Comparison of ENCODE assay signal across 42 cellular contexts in the genomic region with DNA sequence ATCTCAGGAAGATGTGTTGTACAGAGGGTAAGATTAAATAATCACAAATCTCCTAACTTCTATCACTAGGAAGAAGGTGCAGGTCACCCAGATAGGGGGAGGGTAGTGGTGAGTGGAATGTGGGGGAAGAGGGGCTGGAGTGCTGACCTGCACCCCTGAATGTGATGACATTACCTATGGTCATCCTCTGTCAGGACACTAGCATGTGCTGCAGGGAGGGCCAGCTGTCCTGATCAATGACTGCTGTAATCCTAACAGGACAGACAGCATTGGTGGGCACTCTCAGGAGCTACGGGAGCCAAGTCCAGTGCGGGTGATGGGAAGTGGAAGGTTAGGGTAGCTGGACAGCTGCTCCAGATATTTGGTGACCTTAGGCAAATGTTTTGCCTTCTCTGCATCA. TPM values are rescaled to one million over a fixed set of nuclear protein-coding genes. Genes with fewer than 3 reads are reported as not detected.
"Had no signal": no experiment of that assay in that cellular context is flagged by ENCODE, and none has a peak within 500 bp of the region (broad histone marks: within the 10 kb centered on the region; RNA-seq: fewer than 3 reads in every experiment).

No MANE protein-coding gene starts in this region.

- H3K4me1 ChIP-seq: adrenal gland, ascending aorta, breast epithelium had no signal

- H3K27ac ChIP-seq: adrenal gland, ascending aorta, brain microvascular endothelial cell, breast epithelium, cardiac muscle cell had no signal

- H3K36me3 ChIP-seq: adrenal gland, ascending aorta, brain microvascular endothelial cell, breast epithelium, cardiac muscle cell had no signal

- ATAC-seq: activated naive CD8-positive, alpha-beta T cell treated with anti-CD3 and anti-CD28 coated beads, Interleukin-2, amount 50 U/mL, for 24 hours; activated T-cell treated with anti-CD3 and anti-CD28 coated beads, Interleukin-2, amount 50 U/mL, for 4 hours; activated T-cell treated with anti-CD3 and anti-CD28 coated beads, Interleukin-2, amount 50 U/mL, for 72 hours; activated T-helper 17 cell treated with anti-CD3 and anti-CD28 coated beads, Interleukin-2, amount 50 U/mL, for 72 hours had no signal

- H3K9me3 Mint-ChIP-seq: activated naive CD4-positive, alpha-beta T cell treated with anti-CD3 and anti-CD28 coated beads for 36 hours; activated naive CD4-positive, alpha-beta T cell treated with anti-CD3 and anti-CD28 coated beads, Interleukin-2, amount 50 U/mL, for 24 hours; activated naive CD8-positive, alpha-beta T cell treated with anti-CD3 and anti-CD28 coated beads for 36 hours; activated naive CD8-positive, alpha-beta T cell treated with anti-CD3 and anti-CD28 coated beads, Interleukin-2, amount 10 ng/mL, durations not matched to agents 7 days and 5 days; activated T-cell treated with anti-CD3 and anti-CD28 coated beads, Interleukin-2, amount 50 U/mL, for 24 hours; activated T-cell treated with anti-CD3 and anti-CD28 coated beads, Interleukin-2, amount 50 U/mL, for 72 hours; activated T-helper 17 cell treated with anti-CD3 and anti-CD28 coated beads, Interleukin-2, amount 50 U/mL, for 72 hours; brain had no signal

- H3K4me3 ChIP-seq: adrenal gland, ascending aorta, body of pancreas, breast epithelium, cardiac muscle cell had no signal

- H3K36me3 Mint-ChIP-seq: activated naive CD4-positive, alpha-beta T cell treated with anti-CD3 and anti-CD28 coated beads, Interleukin-2, amount 10 ng/mL, durations not matched to agents 7 days and 5 days; activated naive CD8-positive, alpha-beta T cell; activated naive CD8-positive, alpha-beta T cell treated with anti-CD3 and anti-CD28 coated beads, Interleukin-2, amount 10 ng/mL, durations not matched to agents 7 days and 5 days; brain had no signal

- H3K9me3 ChIP-seq: adrenal gland, ascending aorta, body of pancreas, breast epithelium had no signal

- H3K27ac Mint-ChIP-seq: activated naive CD4-positive, alpha-beta T cell treated with anti-CD3 and anti-CD28 coated beads for 36 hours; activated naive CD4-positive, alpha-beta T cell treated with anti-CD3 and anti-CD28 coated beads, Interleukin-2, amount 10 ng/mL, durations not matched to agents 7 days and 5 days; activated naive CD4-positive, alpha-beta T cell treated with anti-CD3 and anti-CD28 coated beads, Interleukin-2, amount 50 U/mL, for 24 hours; activated naive CD4-positive, alpha-beta T cell treated with anti-CD3 and anti-CD28 coated beads, Interleukin-2, amount 50 U/mL, for 72 hours; activated naive CD8-positive, alpha-beta T cell; activated naive CD8-positive, alpha-beta T cell treated with anti-CD3 and anti-CD28 coated beads for 36 hours; activated naive CD8-positive, alpha-beta T cell treated with anti-CD3 and anti-CD28 coated beads, Interleukin-2, amount 10 ng/mL, durations not matched to agents 7 days and 5 days; activated naive CD8-positive, alpha-beta T cell treated with anti-CD3 and anti-CD28 coated beads, Interleukin-2, amount 50 U/mL, for 24 hours; activated T-cell treated with anti-CD3 and anti-CD28 coated beads, Interleukin-2, amount 50 U/mL, for 24 hours; activated T-cell treated with anti-CD3 and anti-CD28 coated beads, Interleukin-2, amount 50 U/mL, for 72 hours; activated T-helper 1 cell treated with anti-CD3 and anti-CD28 coated beads, Interleukin-12 subunit alpha, Interleukin-12 subunit beta, Interleukin-2, Interleukin-4 antibody, amounts not matched to agents 30 ng/mL and 10 ng/mL and 1 ng/mL, durations not matched to agents 14 hours and 24 hours and 36 hours; activated T-helper 17 cell treated with anti-CD3 and anti-CD28 coated beads, Interleukin-2, amount 50 U/mL, for 72 hours; activated T-helper 2 cell treated with anti-CD3 and anti-CD28 coated beads, Interferon-gamma antibody, Interleukin-2, Interleukin-4, amounts not matched to agents 10 μg/mL and 5 μg/mL and 100 μg/mL, durations not matched to agents 14 hours and 24 hours and 36 hours; brain had no signal

- H3K27me3 ChIP-seq: adrenal gland, ascending aorta, body of pancreas, brain microvascular endothelial cell, breast epithelium, cardiac muscle cell had no signal

- H3K27me3 Mint-ChIP-seq: activated naive CD4-positive, alpha-beta T cell treated with anti-CD3 and anti-CD28 coated beads, Interleukin-2, amount 50 U/mL, for 24 hours; activated naive CD8-positive, alpha-beta T cell treated with anti-CD3 and anti-CD28 coated beads for 36 hours; activated naive CD8-positive, alpha-beta T cell treated with anti-CD3 and anti-CD28 coated beads, Interleukin-2, amount 50 U/mL, for 24 hours; activated T-helper 17 cell treated with anti-CD3 and anti-CD28 coated beads, Interleukin-2, amount 50 U/mL, for 72 hours had no signal

- DNase-seq: activated effector memory CD4-positive, alpha-beta T cell treated with anti-CD3 and anti-CD28 coated beads, Interleukin-2, amount 50 U/mL, for 16 hours; activated effector memory CD4-positive, alpha-beta T cell treated with Interleukin-2 at 50 U/mL for 16 hours; activated gamma-delta T cell; activated gamma-delta T cell treated with Interleukin-2 at 50 U/mL for 16 hours; activated naive CD4-positive, alpha-beta T cell; activated naive CD4-positive, alpha-beta T cell treated with anti-CD3 and anti-CD28 coated beads for 36 hours; activated naive CD4-positive, alpha-beta T cell treated with anti-CD3 and anti-CD28 coated beads, Interleukin-2, amount 10 ng/mL, durations not matched to agents 7 days and 5 days; activated naive CD4-positive, alpha-beta T cell treated with anti-CD3 and anti-CD28 coated beads, Interleukin-2, amount 50 U/mL, for 16 hours; activated naive CD4-positive, alpha-beta T cell treated with Interleukin-2 at 50 U/mL for 16 hours; activated naive CD8-positive, alpha-beta T cell treated with anti-CD3 and anti-CD28 coated beads for 36 hours; activated naive CD8-positive, alpha-beta T cell treated with anti-CD3 and anti-CD28 coated beads, Interleukin-2, amount 10 ng/mL, durations not matched to agents 7 days and 5 days; activated naive CD8-positive, alpha-beta T cell treated with anti-CD3 and anti-CD28 coated beads, Interleukin-2, amount 50 U/mL, for 24 hours; activated T-cell treated with anti-CD3 and anti-CD28 coated beads for 4 hours; activated T-cell treated with anti-CD3 and anti-CD28 coated beads, Interleukin-2, amount 50 U/mL, for 1 hour; activated T-cell treated with anti-CD3 and anti-CD28 coated beads, Interleukin-2, amount 50 U/mL, for 24 hours; activated T-cell treated with anti-CD3 and anti-CD28 coated beads, Interleukin-2, amount 50 U/mL, for 4 hours; activated T-cell treated with anti-CD3 and anti-CD28 coated beads, Interleukin-2, amount 50 U/mL, for 48 hours; activated T-cell treated with anti-CD3 and anti-CD28 coated beads, Interleukin-2, amount 50 U/mL, for 72 hours; adrenal gland; amniotic stem cell; amygdala; anterior cingulate cortex; aorta; brain microvascular endothelial cell; caudate nucleus; central memory CD4-positive, alpha-beta T cell; cerebellar nuclear complex had no signal

- H3K4me3 Mint-ChIP-seq: activated naive CD4-positive, alpha-beta T cell treated with anti-CD3 and anti-CD28 coated beads for 36 hours; activated naive CD4-positive, alpha-beta T cell treated with anti-CD3 and anti-CD28 coated beads, Interleukin-2, amount 10 ng/mL, durations not matched to agents 7 days and 5 days; activated naive CD4-positive, alpha-beta T cell treated with anti-CD3 and anti-CD28 coated beads, Interleukin-2, amount 50 U/mL, for 24 hours; activated naive CD8-positive, alpha-beta T cell; activated naive CD8-positive, alpha-beta T cell treated with anti-CD3 and anti-CD28 coated beads for 36 hours; activated naive CD8-positive, alpha-beta T cell treated with anti-CD3 and anti-CD28 coated beads, Interleukin-2, amount 10 ng/mL, durations not matched to agents 7 days and 5 days; activated naive CD8-positive, alpha-beta T cell treated with anti-CD3 and anti-CD28 coated beads, Interleukin-2, amount 50 U/mL, for 24 hours; activated T-cell treated with anti-CD3 and anti-CD28 coated beads, Interleukin-2, amount 50 U/mL, for 24 hours; activated T-cell treated with anti-CD3 and anti-CD28 coated beads, Interleukin-2, amount 50 U/mL, for 4 hours; activated T-helper 1 cell treated with anti-CD3 and anti-CD28 coated beads, Interleukin-12 subunit alpha, Interleukin-12 subunit beta, Interleukin-2, Interleukin-4 antibody, amounts not matched to agents 30 ng/mL and 10 ng/mL and 1 ng/mL, durations not matched to agents 14 hours and 24 hours and 36 hours; activated T-helper 17 cell treated with anti-CD3 and anti-CD28 coated beads, Interleukin-2, amount 50 U/mL, for 72 hours; brain had no signal

RNA-seq across cellular contexts. Expression of gene CST5, which starts 45.2 kb away (rescaled TPM):
- total RNA-seq: activated naive CD4-positive, alpha-beta T cell treated with anti-CD3 and anti-CD28 coated beads for 36 hours; activated naive CD4-positive, alpha-beta T cell treated with anti-CD3 and anti-CD28 coated beads, Interleukin-2, amount 50 U/mL, for 72 hours; activated naive CD8-positive, alpha-beta T cell treated with anti-CD3 and anti-CD28 coated beads for 36 hours; activated naive CD8-positive, alpha-beta T cell treated with anti-CD3 and anti-CD28 coated beads, Interleukin-2, amount 10 ng/mL, durations not matched to agents 7 days and 5 days; activated T-cell treated with anti-CD3 and anti-CD28 coated beads, Interleukin-2, amount 50 U/mL, for 4 hours; activated T-cell treated with anti-CD3 and anti-CD28 coated beads, Interleukin-2, amount 50 U/mL, for 72 hours; activated T-helper 1 cell treated with anti-CD3 and anti-CD28 coated beads, Interleukin-12 subunit alpha, Interleukin-12 subunit beta, Interleukin-2, Interleukin-4 antibody, amounts not matched to agents 30 ng/mL and 10 ng/mL and 1 ng/mL, durations not matched to agents 14 hours and 24 hours and 36 hours; activated T-helper 17 cell treated with anti-CD3 and anti-CD28 coated beads, Interleukin-2, amount 50 U/mL, for 72 hours; activated T-helper 2 cell treated with anti-CD3 and anti-CD28 coated beads, Interferon-gamma antibody, Interleukin-2, Interleukin-4, amounts not matched to agents 10 μg/mL and 5 μg/mL and 100 μg/mL, durations not matched to agents 14 hours and 24 hours and 36 hours; aorta; ascending aorta; body of pancreas; breast epithelium; bronchial epithelial cell; cardiac muscle cell; cardiac septum; cerebellum; chondrocyte had no signal
- polyA plus RNA-seq: aorta had no signal
